In the genomic region with DNA sequence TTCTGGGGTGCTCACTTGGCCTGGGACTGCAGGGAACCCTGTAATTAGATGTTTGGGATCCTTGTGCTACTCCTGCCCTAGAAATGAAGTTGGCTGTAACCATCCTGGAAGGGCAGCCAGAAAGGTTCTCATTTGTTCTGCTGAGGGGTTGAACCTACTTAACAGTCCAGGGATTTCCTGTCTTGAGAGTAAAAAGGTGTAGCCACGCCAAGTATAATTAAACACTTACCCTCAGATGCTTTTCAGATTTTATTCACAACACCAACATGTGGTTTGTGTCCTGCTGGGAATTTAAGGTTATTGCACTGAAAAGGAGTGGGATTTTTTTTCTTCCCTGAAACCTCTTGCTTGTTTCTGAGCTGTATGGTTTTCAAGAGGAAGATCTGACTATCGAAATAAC, we compare ENCODE assay signal across 24 cellular contexts.
DNase-seq lines count a peak whose midpoint lies in the region; ATAC-seq and TF ChIP-seq lines count a peak whose summit lies in the region.
"Had no signal": no experiment of that assay in that cellular context is flagged by ENCODE, and none has a peak within 500 bp of the region (broad histone marks: within the 10 kb centered on the region; RNA-seq: fewer than 3 reads in every experiment).

No MANE protein-coding gene starts in this region.

- 63% methylated on average over 2 of the region's 2 CpGs for WGBS in esophagus muscularis mucosa

- H3K4me1 Mint-ChIP-seq in T-helper 17 cell, result no peaks in the 10 kb centered on the region
- H3K4me1 Mint-ChIP-seq: activated CD4-positive, alpha-beta T cell treated with anti-CD3 and anti-CD28 coated beads, Interleukin-2, amount 10 ng/mL, durations not matched to agents 7 days and 5 days; activated CD8-positive, alpha-beta memory T cell treated with anti-CD3 and anti-CD28 coated beads, Interleukin-2, amount 10 ng/mL, durations not matched to agents 7 days and 5 days; endodermal cell had no signal

- no peaks in the 10 kb centered on the region for H3K27me3 Mint-ChIP-seq in T-helper 17 cell
- H3K27me3 Mint-ChIP-seq: activated CD4-positive, alpha-beta T cell treated with anti-CD3 and anti-CD28 coated beads, Interleukin-2, amount 10 ng/mL, durations not matched to agents 7 days and 5 days; activated CD8-positive, alpha-beta memory T cell treated with anti-CD3 and anti-CD28 coated beads, Interleukin-2, amount 10 ng/mL, durations not matched to agents 7 days and 5 days had no signal

- H3K27me3 ChIP-seq in esophagus muscularis mucosa, result no peaks in the 10 kb centered on the region
- H3K27me3 ChIP-seq: MG63, ovary, right lobe of liver, transverse colon had no signal

- H3K4me3 Mint-ChIP-seq in T-helper 17 cell, result no peak overlapping the region
- H3K4me3 Mint-ChIP-seq: activated CD4-positive, alpha-beta T cell treated with anti-CD3 and anti-CD28 coated beads, Interleukin-2, amount 10 ng/mL, durations not matched to agents 7 days and 5 days; activated CD8-positive, alpha-beta memory T cell treated with anti-CD3 and anti-CD28 coated beads, Interleukin-2, amount 10 ng/mL, durations not matched to agents 7 days and 5 days; activated T-helper 1 cell treated with anti-CD3 and anti-CD28 coated beads, Interleukin-12 subunit alpha, Interleukin-12 subunit beta, Interleukin-2, Interleukin-4 antibody, amounts not matched to agents 30 ng/mL and 10 ng/mL and 1 ng/mL, durations not matched to agents 14 hours and 24 hours and 36 hours; endodermal cell; naive thymus-derived CD8-positive, alpha-beta T cell had no signal

- peaks cover 0 to 7% (median 3%) of the 10 kb centered on the region in 4 donors for H3K9me3 ChIP-seq in esophagus muscularis mucosa
- no peaks in the 10 kb centered on the region for H3K9me3 ChIP-seq in T-helper 17 cell (ENCODE audit: control insufficient read depth, low read length, poor library complexity, severe bottlenecking)
- H3K9me3 ChIP-seq: A549, ovary, right lobe of liver, transverse colon had no signal

- no peaks in the 10 kb centered on the region for H3K36me3 ChIP-seq in esophagus muscularis mucosa
- H3K36me3 ChIP-seq: MG63, ovary, right lobe of liver, transverse colon had no signal

- no peak for TF ChIP-seq EP300 in esophagus muscularis mucosa (IDR thresholded peaks at IDR 0.05)

- DNase-seq in NCI-H2227 (lab: John Stamatoyannopoulos, UW; ENCODE audit: unreplicated experiment) (peak; percentile 18), NCI-H2227 treated with DMSO at 0.1 percent for 48 hours (lab: John Stamatoyannopoulos, UW) (no peak), NCI-H345 treated with DMSO at 0.1 percent for 48 hours (lab: John Stamatoyannopoulos, UW; ENCODE audit: unreplicated experiment) (peak; percentile 21), esophagus muscularis mucosa (ENCODE audit: extremely low spot score) (peak; percentile 8), sciatic nerve (ENCODE audit: low spot score) (no peak), NCI-H510A (lab: John Stamatoyannopoulos, UW) (no peak), T-helper 17 cell (no peak)
- DNase-seq: activated CD4-positive, alpha-beta T cell treated with anti-CD3 and anti-CD28 coated beads, Interleukin-2, amount 10 ng/mL, durations not matched to agents 7 days and 5 days; activated CD8-positive, alpha-beta memory T cell treated with anti-CD3 and anti-CD28 coated beads, Interleukin-2, amount 10 ng/mL, durations not matched to agents 7 days and 5 days; activated naive CD4-positive, alpha-beta T cell treated with anti-CD3 and anti-CD28 coated beads, Interleukin-2, amount 50 U/mL, for 16 hours; endodermal cell; kidney; MG63; naive thymus-derived CD8-positive, alpha-beta T cell; NCI-H187; NCI-H446 treated with DMSO at 0.1 percent for 48 hours; ovary; right lobe of liver; T-helper 2 cell; transverse colon had no signal

- no peaks in the 10 kb centered on the region for H3K36me3 Mint-ChIP-seq in T-helper 17 cell (ENCODE audit: low read depth)
- H3K36me3 Mint-ChIP-seq: activated CD8-positive, alpha-beta memory T cell treated with anti-CD3 and anti-CD28 coated beads, Interleukin-2, amount 10 ng/mL, durations not matched to agents 7 days and 5 days; naive thymus-derived CD8-positive, alpha-beta T cell had no signal

- no peak for TF ChIP-seq POLR2A in esophagus muscularis mucosa (IDR thresholded peaks at IDR 0.05; ENCODE audit: low read depth)

- H3K27ac Mint-ChIP-seq in T-helper 17 cell, result no peak overlapping the region
- H3K27ac Mint-ChIP-seq: activated CD4-positive, alpha-beta T cell treated with anti-CD3 and anti-CD28 coated beads, Interleukin-2, amount 10 ng/mL, durations not matched to agents 7 days and 5 days; activated CD8-positive, alpha-beta memory T cell treated with anti-CD3 and anti-CD28 coated beads, Interleukin-2, amount 10 ng/mL, durations not matched to agents 7 days and 5 days; activated T-helper 1 cell treated with anti-CD3 and anti-CD28 coated beads, Interleukin-12 subunit alpha, Interleukin-12 subunit beta, Interleukin-2, Interleukin-4 antibody, amounts not matched to agents 30 ng/mL and 10 ng/mL and 1 ng/mL, durations not matched to agents 14 hours and 24 hours and 36 hours; endodermal cell; naive thymus-derived CD8-positive, alpha-beta T cell had no signal

- ATAC-seq in sciatic nerve, result peak; percentile 41
- no peak for ATAC-seq in HG02840 (IDR thresholded peaks at IDR 0.05; ENCODE audit: low FRiP score, unreplicated experiment)
- ATAC-seq in T-helper 17 cell, result no peak
- ATAC-seq: A549; activated CD8-positive, alpha-beta memory T cell treated with anti-CD3 and anti-CD28 coated beads, Interleukin-2, amount 10 ng/mL, durations not matched to agents 7 days and 5 days; naive thymus-derived CD8-positive, alpha-beta T cell; right lobe of liver had no signal

- no peak for TF ChIP-seq CTCF in esophagus muscularis mucosa (IDR thresholded peaks at IDR 0.05)

- no peak overlapping the region for H3K27ac ChIP-seq in esophagus muscularis mucosa (replicated peaks in 1 of 4)
- H3K27ac ChIP-seq: A549, C4-2B, ovary, right lobe of liver, transverse colon had no signal

- H3K4me3 ChIP-seq in esophagus muscularis mucosa, result no peak overlapping the region
- H3K4me3 ChIP-seq: A549, MG63, ovary, right lobe of liver, transverse colon had no signal

- H3K4me1 ChIP-seq in esophagus muscularis mucosa, result peaks cover 5 to 28% (median 26%) of the 10 kb centered on the region in 4 donors
- H3K4me1 ChIP-seq: A549, right lobe of liver had no signal

- intact Hi-C loops in esophagus muscularis mucosa (cut with DNase I), result no loop called here
- intact Hi-C loops in sciatic nerve (cut with DNase I), result no loop called here

Comparison
In these comparisons a context has a peak if more than half of its experiments do, and no peak if none do; other contexts are left out.
1. DNase-seq: peak in NCI-H2227 (single experiment), NCI-H345 treated with DMSO at 0.1 percent for 48 hours (single experiment) and esophagus muscularis mucosa (single experiment); none in NCI-H2227 treated with DMSO at 0.1 percent for 48 hours (single experiment), sciatic nerve (single experiment), NCI-H510A (single experiment) and T-helper 17 cell (0 of 3).